In genomic region chr9:134983506-134984371, GRCh38 we compare ENCODE assay signal across 18 cellular contexts.
"Had no signal": no experiment of that assay in that cellular context is flagged by ENCODE, and none has a peak within 500 bp of the region (broad histone marks: within the 10 kb centered on the region; RNA-seq: fewer than 3 reads in every experiment).

No MANE protein-coding gene starts in this region.

- H3K4me3 Mint-ChIP-seq: activated naive CD8-positive, alpha-beta T cell treated with anti-CD3 and anti-CD28 coated beads, Interleukin-2, amount 10 ng/mL, durations not matched to agents 7 days and 5 days had no signal

- H3K27ac ChIP-seq: gastrocnemius medialis, skin epidermis, tibial nerve, vagina had no signal

- H3K27me3 Mint-ChIP-seq: activated naive CD8-positive, alpha-beta T cell treated with anti-CD3 and anti-CD28 coated beads, Interleukin-2, amount 10 ng/mL, durations not matched to agents 7 days and 5 days had no signal

- H3K9me3 ChIP-seq: gastrocnemius medialis, vagina had no signal

- H3K4me3 ChIP-seq: gastrocnemius medialis, skin epidermis, tibial nerve, vagina had no signal

- H3K36me3 ChIP-seq: gastrocnemius medialis, tibial nerve, vagina had no signal

- H3K4me1 ChIP-seq: gastrocnemius medialis, tibial nerve, vagina had no signal

- DNase-seq: activated CD4-positive, alpha-beta T cell treated with anti-CD3 and anti-CD28 coated beads, Interleukin-2, amount 50 U/mL, for 1 hour; activated CD8-positive, alpha-beta memory T cell treated with anti-CD3 and anti-CD28 coated beads, Interleukin-2, amount 50 U/mL, for 48 hours; activated naive CD4-positive, alpha-beta T cell; activated naive CD8-positive, alpha-beta T cell treated with anti-CD3 and anti-CD28 coated beads, Interleukin-2, amount 10 ng/mL, durations not matched to agents 7 days and 5 days; amygdala; caudate nucleus; gastrocnemius medialis; kidney glomerular epithelial cell; mesenchymal stem cell; stimulated activated naive CD8-positive, alpha-beta T cell treated with anti-CD3 and anti-CD28 coated beads, Interleukin-15, Interleukin-2, amounts not matched to agents 100 U/mL and 50 U/mL, for 24 hours; substantia nigra; T1000 had no signal

- FAIRE-seq: colon, endometrium had no signal

- H3K27ac Mint-ChIP-seq: activated naive CD8-positive, alpha-beta T cell treated with anti-CD3 and anti-CD28 coated beads, Interleukin-2, amount 10 ng/mL, durations not matched to agents 7 days and 5 days; progenitor cell of endocrine pancreas had no signal

- H3K36me3 Mint-ChIP-seq: activated naive CD8-positive, alpha-beta T cell treated with anti-CD3 and anti-CD28 coated beads, Interleukin-2, amount 10 ng/mL, durations not matched to agents 7 days and 5 days had no signal
